ENCODE assay signal across 19 cellular contexts in the genomic region with DNA sequence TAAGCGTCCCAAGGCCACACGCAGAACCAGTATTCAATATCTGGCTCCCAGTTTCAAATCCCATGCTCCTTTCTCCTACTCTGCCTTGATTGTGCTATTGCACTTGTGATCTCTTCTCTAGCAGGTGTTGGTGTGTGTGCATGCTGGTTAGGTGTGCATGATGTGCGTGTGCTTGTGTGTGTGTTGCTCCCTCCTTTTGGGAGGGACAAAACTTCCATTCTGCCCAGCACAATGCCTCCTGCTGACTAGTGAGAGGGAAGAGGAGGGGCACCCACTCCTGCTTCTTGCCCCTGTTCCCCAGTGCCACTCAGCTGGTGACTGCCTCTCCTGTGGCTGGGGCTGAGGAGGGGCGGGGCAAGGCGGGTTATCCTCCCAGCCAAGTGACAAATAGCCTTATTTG. TPM values are rescaled to one million over a fixed set of nuclear protein-coding genes. Genes with fewer than 3 reads are reported as not detected.
DNase-seq lines count a peak whose midpoint lies in the region; ATAC-seq and TF ChIP-seq lines count a peak whose summit lies in the region.
"Had no signal": no experiment of that assay in that cellular context is flagged by ENCODE, and none has a peak within 500 bp of the region (broad histone marks: within the 10 kb centered on the region; RNA-seq: fewer than 3 reads in every experiment).

No MANE protein-coding gene starts in this region.

- no peak for ATAC-seq in HG03354 (IDR thresholded peaks at IDR 0.05; ENCODE audit: poor library complexity, severe bottlenecking, unreplicated experiment)
- ATAC-seq: GM23338 had no signal

- no peaks in the 10 kb centered on the region for H3K36me3 ChIP-seq in thyroid gland
- H3K36me3 ChIP-seq: BLaER1 had no signal

- H3K4me1 ChIP-seq in thyroid gland: peaks cover 4 to 21% of the 10 kb centered on the region in 2 donors

- H3K4me3 ChIP-seq in thyroid gland (replicated peaks in 1 of 3): no peak overlapping the region
- H3K4me3 ChIP-seq: BLaER1, GM23338 had no signal

- intact Hi-C loops in thyroid gland (cut with DNase I): loop anchor here (5.0 kb wide), 1 partner anchor 209 kb away; no protein-coding TSS in a partner anchor

- no peak overlapping the region for H3K27ac ChIP-seq in thyroid gland
- H3K27ac ChIP-seq: BLaER1 had no signal

- H3K27me3 ChIP-seq in thyroid gland: no peaks in the 10 kb centered on the region
- H3K27me3 ChIP-seq: BLaER1 had no signal

- TF ChIP-seq CTCF in thyroid gland (IDR thresholded peaks at IDR 0.05): no peak

- 60 to 84% methylated on average over 5 of the region's 5 CpGs for WGBS in thyroid gland, 2 donors

- TF ChIP-seq POLR2A in thyroid gland (IDR thresholded peaks at IDR 0.05): no peak

- DNase-seq in NCI-H2107 treated with DMSO at 0.1 percent for 48 hours (lab: John Stamatoyannopoulos, UW; ENCODE audit: unreplicated experiment): peak; percentile 5
- no peak for DNase-seq in NCI-H2107 (lab: John Stamatoyannopoulos, UW)
- peak; percentile 35 to 44 for DNase-seq in NCI-H187 (lab: John Stamatoyannopoulos, UW)
- DNase-seq in NCI-H345 treated with DMSO at 0.1 percent for 48 hours (lab: John Stamatoyannopoulos, UW; ENCODE audit: unreplicated experiment): peak; percentile 43
- DNase-seq in thyroid gland: peak; percentile 40 to 69
- DNase-seq in NCI-H1694 (lab: John Stamatoyannopoulos, UW): no peak
- DNase-seq in DMS 273 (lab: John Stamatoyannopoulos, UW; ENCODE audit: unreplicated experiment): no peak
- DNase-seq: 8988T; AML-193; CD8-positive, alpha-beta memory T cell; DMS 273 treated with DMSO at 0.1 percent for 48 hours; EL; H9; HFFc6; IMR-90 had no signal

- no peaks in the 10 kb centered on the region for H3K9me3 ChIP-seq in thyroid gland
- H3K9me3 ChIP-seq: BLaER1 had no signal

RNA-seq across cellular contexts. Expression of gene CD40, which starts 19.7 kb away (rescaled TPM):
- total RNA-seq in thyroid gland: 10 to 100 TPM; 13.0 to 15.9 (median 15.0) TPM
- total RNA-seq: HT-29 had no signal

RNA-seq across cellular contexts. Expression of gene NCOA5, which starts 48.1 kb away (rescaled TPM):
- 10 to 100 TPM; 31.4 to 46.1 (median 37.4) TPM for total RNA-seq in thyroid gland

Comparison
In these comparisons a context has a peak if more than half of its experiments do, and no peak if none do; other contexts are left out.
1. DNase-seq: peak in NCI-H2107 treated with DMSO at 0.1 percent for 48 hours (single experiment), NCI-H187 (2 of 2), NCI-H345 treated with DMSO at 0.1 percent for 48 hours (single experiment) and thyroid gland (2 of 2); none in NCI-H2107 (single experiment), NCI-H1694 (single experiment) and DMS 273 (single experiment).